In genomic region chr14:54718046-54718445, GRCh38 we compare ENCODE assay signal across 27 cellular contexts.
DNase-seq lines count a peak whose midpoint lies in the region; ATAC-seq and TF ChIP-seq lines count a peak whose summit lies in the region.
"Had no signal": no experiment of that assay in that cellular context is flagged by ENCODE, and none has a peak within 500 bp of the region (broad histone marks: within the 10 kb centered on the region; RNA-seq: fewer than 3 reads in every experiment).

No MANE protein-coding gene starts in this region.

- TF ChIP-seq CTCF in IMR-90 (conservative IDR thresholded peaks at IDR 0.05; ENCODE audit: low read depth, low read length): no peak

- in situ Hi-C loops in IMR-90 (cut with MboI; ENCODE audit: low sequenced_read_pairs): no loop called here

- DNase-seq in IMR-90 (peak; percentile 81), adipocyte (ENCODE audit: low read depth) (no peak), iris pigment epithelial cell (ENCODE audit: low read depth) (peak; percentile 36), smooth muscle cell of the brain vasculature (ENCODE audit: low read depth, low spot score) (peak; percentile 21), T-helper 9 cell (no peak), glomerular visceral epithelial cell (ENCODE audit: extremely low spot score) (no peak), NCI-H345 treated with DMSO at 0.1 percent for 48 hours (lab: John Stamatoyannopoulos, UW; ENCODE audit: unreplicated experiment) (no peak)
- DNase-seq: ACHN; activated CD8-positive, alpha-beta memory T cell treated with anti-CD3 and anti-CD28 coated beads, Interleukin-2, amount 50 U/mL, for 48 hours; activated CD8-positive, alpha-beta T cell treated with anti-CD3 and anti-CD28 coated beads for 36 hours; activated naive CD4-positive, alpha-beta T cell treated with anti-CD3 and anti-CD28 coated beads, Interleukin-2, amount 10 ng/mL, durations not matched to agents 7 days and 5 days; CD8-positive, alpha-beta memory T cell; DMS 273 treated with DMSO at 0.1 percent for 48 hours; kidney; lower lobe of right lung; MM.1S; naive thymus-derived CD4-positive, alpha-beta T cell; NCI-H2029; NCI-H69; nucleus accumbens; PC-3; spleen; stimulated activated CD8-positive, alpha-beta memory T cell treated with anti-CD3 and anti-CD28 coated beads, Interleukin-4, amount 100 ng/mL, for 48 hours had no signal

- no peak for TF ChIP-seq POLR2A in IMR-90 (IDR thresholded peaks at IDR 0.05; ENCODE audit: low read depth, low read length)

- H3K9me3 ChIP-seq in IMR-90 (ENCODE audit: control insufficient read depth, insufficient read depth, low read length) (no peaks in the 10 kb centered on the region), adipocyte (ENCODE audit: control insufficient read depth, low read length) (no peaks in the 10 kb centered on the region)
- H3K9me3 ChIP-seq: HAP-1, lower lobe of right lung, spleen, tibial nerve had no signal

- H3K4me3 ChIP-seq in IMR-90 (ENCODE audit: insufficient read depth, low read depth, low read length) (no peak overlapping the region), adipocyte (ENCODE audit: low read length) (no peak overlapping the region)
- H3K4me3 ChIP-seq: HAP-1, lower lobe of right lung, spleen, tibial nerve had no signal

- peak overlapping the region; percentile 78; the same call in 1 of the 2 replicates for H3K27ac ChIP-seq in IMR-90 (ENCODE audit: insufficient read depth, low read length)
- H3K27ac ChIP-seq: KMS-11, lower lobe of right lung, spleen had no signal

- peak overlapping the region; percentile 23; the same call in 1 of the 2 replicates for H3K4me2 ChIP-seq in IMR-90 (ENCODE audit: low read depth, low read length)
- H3K4me2 ChIP-seq: KMS-11 had no signal

- H2BK15ac ChIP-seq in IMR-90 (ENCODE audit: low read depth, low read length): no peak overlapping the region

- CTCF ChIA-PET in IMR-90 (lab: Yijun Ruan, JAX): interaction anchor here (0.6 to 0.8 kb wide), 2 partner anchors 154 to 163 kb away, joined by 3 to 5 read pairs; no protein-coding TSS in a partner anchor

- BruUV-seq in IMR-90 (replicated peaks; lab: Mats Ljungman, UMichigan): no TSS peak

- H3K27me3 ChIP-seq in IMR-90 (ENCODE audit: control insufficient read depth, insufficient read depth, low read length) (no peaks in the 10 kb centered on the region), adipocyte (replicated peaks; ENCODE audit: control insufficient read depth, insufficient read depth, low read length) (no peaks in the 10 kb centered on the region)
- H3K27me3 ChIP-seq: spleen, tibial nerve had no signal

- peaks cover 48 to 85% of the 10 kb centered on the region in 2 experiments for H3K79me1 ChIP-seq in IMR-90 (ENCODE audit: low read depth in 1 of 2, low read length in 2 of 2)

- H3K14ac ChIP-seq in IMR-90 (replicated peaks; ENCODE audit: low read depth, low read length): peak overlapping the region; percentile 75

- H3K23ac ChIP-seq in IMR-90 (ENCODE audit: low read depth, low read length): peak overlapping the region; percentile 28; the same call in 1 of the 2 replicates

- H3K4me1 ChIP-seq in IMR-90 (ENCODE audit: control insufficient read depth, insufficient read depth, low read length) (peaks cover 33% of the 10 kb centered on the region), adipocyte (ENCODE audit: control insufficient read depth, insufficient read depth, low read length) (peaks cover 57% of the 10 kb centered on the region)
- H3K4me1 ChIP-seq: HAP-1 had no signal

- dilution Hi-C loops in IMR-90 (cut with HindIII; ENCODE audit: low sequenced_read_pairs, unreplicated experiment): no loop called here

- no peak overlapping the region for H2BK20ac ChIP-seq in IMR-90 (ENCODE audit: low read depth, low read length)

- H4K5ac ChIP-seq in IMR-90 (ENCODE audit: low read depth, low read length): no peak overlapping the region

- H3K18ac ChIP-seq in IMR-90 (ENCODE audit: low read depth, low read length): peak overlapping the region; percentile 70; the same call in 1 of the 2 replicates

- H4K8ac ChIP-seq in IMR-90 (ENCODE audit: low read depth in 2 of 2, low read length in 2 of 2): peak overlapping the region; percentile 4 to 41; a peak in 1 of 4 replicates

- H3K9ac ChIP-seq in IMR-90 (ENCODE audit: low read depth, low read length): no peak overlapping the region
- H3K9ac ChIP-seq in adipocyte (ENCODE audit: low read length): peak overlapping the region; percentile 33
- H3K9ac ChIP-seq: KMS-11 had no signal

- intact Hi-C loops in IMR-90 (cut with micrococcal nuclease): no loop called here

- no peak overlapping the region for H2AFZ ChIP-seq in IMR-90 (replicated peaks; ENCODE audit: low read length, poor library complexity)

- H4K91ac ChIP-seq in IMR-90 (ENCODE audit: insufficient read depth, low read depth, low read length): peak overlapping the region; percentile 13; the same call in 1 of the 2 replicates

- POLR2A ChIA-PET in IMR-90 (lab: Charles Lee; ENCODE audit: unreplicated experiment): interaction anchor here (0.6 to 0.8 kb wide), 2 partner anchors 49 to 136 kb away, joined by 5 to 9 read pairs; no protein-coding TSS in a partner anchor

- no peak for TF ChIP-seq RAD21 in IMR-90 (IDR thresholded peaks at IDR 0.05; ENCODE audit: low read length)

- peak overlapping the region; percentile 75 for H2BK5ac ChIP-seq in IMR-90 (ENCODE audit: low read depth, low read length, poor library complexity, severe bottlenecking)

- peaks cover 59% of the 10 kb centered on the region for H4K20me1 ChIP-seq in IMR-90 (ENCODE audit: insufficient read depth, low read length)

- peak overlapping the region; percentile 74; the same call in 1 of the 2 replicates for H2BK120ac ChIP-seq in IMR-90 (ENCODE audit: low read depth, low read length)

- peaks cover 28% of the 10 kb centered on the region for H3K9me1 ChIP-seq in IMR-90 (ENCODE audit: insufficient read depth, low read length)

- ATAC-seq in IMR-90 (ENCODE audit: low read depth) (peak; percentile 61), GM21576 (IDR thresholded peaks at IDR 0.05; ENCODE audit: unreplicated experiment) (no peak)
- ATAC-seq: activated CD8-positive, alpha-beta T cell treated with anti-CD3 and anti-CD28 coated beads for 36 hours; lower lobe of right lung; naive thymus-derived CD4-positive, alpha-beta T cell; PC-3 had no signal

- H3K4ac ChIP-seq in IMR-90 (ENCODE audit: low read depth, low read length): peak overlapping the region; percentile 64; the same call in 1 of the 2 replicates

- 0% methylated on average over 1 of the region's 3 CpGs; no CpG with 5 or more reads in 1 of the 2 experiments for WGBS in IMR-90 (ENCODE audit: extremely low coverage in 2 of 2, insufficient read length in 1 of 2), 2 experiments

- H3K56ac ChIP-seq in IMR-90 (ENCODE audit: extremely low read depth, insufficient read depth, low read length): 0 out of 2 replicates have a peak overlapping the region, but pooled peaks have one; percentile 40

- H2AK5ac ChIP-seq in IMR-90 (ENCODE audit: low read depth, low read length): no peak overlapping the region

- no peak overlapping the region for H2AK9ac ChIP-seq in IMR-90 (replicated peaks; ENCODE audit: low read depth, low read length, poor library complexity)

- H3K36me3 ChIP-seq in IMR-90 (ENCODE audit: control insufficient read depth, insufficient read depth, low read length): no peaks in the 10 kb centered on the region; the same call in 1 of the 2 replicates
- H3K36me3 ChIP-seq in adipocyte (ENCODE audit: control insufficient read depth, insufficient read depth, low read length, severe bottlenecking): no peaks in the 10 kb centered on the region
- H3K36me3 ChIP-seq: HAP-1, lower lobe of right lung, spleen, tibial nerve had no signal

TF ChIP-seq in IMR-90, 13 proteins besides CTCF, POLR2A, EP300 and RAD21:
- no peak for TF ChIP-seq MXI1 (IDR thresholded peaks at IDR 0.05; ENCODE audit: borderline replicate concordance, low read depth, low read length)
- no peak for TF ChIP-seq MAFK (IDR thresholded peaks at IDR 0.05; ENCODE audit: low read depth, low read length)
- TF ChIP-seq SMC3 (IDR thresholded peaks at IDR 0.05; ENCODE audit: low read depth, low read length): no peak
- TF ChIP-seq NFE2L2 (IDR thresholded peaks at IDR 0.05; ENCODE audit: low read depth, low read length): no peak
- TF ChIP-seq USF2 (IDR thresholded peaks at IDR 0.05; ENCODE audit: low read depth, low read length): peak; percentile 14; the same call in 1 of the 2 replicates
- peak; percentile 63; the same call in 1 of the 2 replicates for TF ChIP-seq BHLHE40 (IDR thresholded peaks at IDR 0.05; ENCODE audit: low read depth, low read length)
- TF ChIP-seq MAZ (IDR thresholded peaks at IDR 0.05; ENCODE audit: borderline replicate concordance, low read depth, low read length): no peak

Comparison
In these comparisons a context has a peak if more than half of its experiments do, and no peak if none do; other contexts are left out.
1. DNase-seq: peak in IMR-90 (single experiment), iris pigment epithelial cell (single experiment) and smooth muscle cell of the brain vasculature (single experiment); none in adipocyte (single experiment), T-helper 9 cell (single experiment), glomerular visceral epithelial cell (single experiment) and NCI-H345 treated with DMSO at 0.1 percent for 48 hours (single experiment).